1 cellular context compared by ENCODE assay signal in genomic region chr19:19366691-19367396, GRCh38.
A peak's percentile ranks its signal among the peaks of the same experiment; 100 is the strongest.
TF ChIP-seq lines count a peak whose summit lies in the region.

No MANE protein-coding gene starts in this region.

TF ChIP-seq in HepG2, 621 proteins besides CTCF, POLR2A, EP300 and RAD21 (continued from another document):
- TF ChIP-seq TSC22D2 (CRISPR knock-in tag; IDR thresholded peaks at IDR 0.05; ENCODE audit: borderline replicate concordance) = peak; percentile 85; the same call in 1 of the 2 replicates
- TF ChIP-seq ZNF33B (CRISPR knock-in tag; IDR thresholded peaks at IDR 0.05) = 0 out of 2 replicates have a peak, but pooled peaks have one; percentile 52
- no peak for TF ChIP-seq REXO4 (CRISPR knock-in tag; IDR thresholded peaks at IDR 0.05; ENCODE audit: borderline replicate concordance)
- no peak for TF ChIP-seq TAF15 (IDR thresholded peaks at IDR 0.05; ENCODE audit: low read depth, low read length, poor library complexity, severe bottlenecking)
- TF ChIP-seq ZNF644 (CRISPR knock-in tag; IDR thresholded peaks at IDR 0.05; ENCODE audit: low read depth) = no peak
- TF ChIP-seq ZNF501 (CRISPR knock-in tag; IDR thresholded peaks at IDR 0.05) = peak; percentile 85; the same call in 1 of the 2 replicates
- TF ChIP-seq, protein P1, sequence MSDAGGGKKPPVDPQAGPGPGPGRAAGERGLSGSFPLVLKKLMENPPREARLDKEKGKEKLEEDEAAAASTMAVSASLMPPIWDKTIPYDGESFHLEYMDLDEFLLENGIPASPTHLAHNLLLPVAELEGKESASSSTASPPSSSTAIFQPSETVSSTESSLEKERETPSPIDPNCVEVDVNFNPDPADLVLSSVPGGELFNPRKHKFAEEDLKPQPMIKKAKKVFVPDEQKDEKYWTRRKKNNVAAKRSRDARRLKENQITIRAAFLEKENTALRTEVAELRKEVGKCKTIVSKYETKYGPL (CRISPR knock-in tag; IDR thresholded peaks at IDR 0.05) = no peak
- peak; percentile 80; the same call in 1 of the 2 replicates for TF ChIP-seq ZNF44 (CRISPR knock-in tag; IDR thresholded peaks at IDR 0.05)
- TF ChIP-seq ZNF34 (CRISPR knock-in tag; IDR thresholded peaks at IDR 0.05; ENCODE audit: borderline replicate concordance) = no peak
- TF ChIP-seq ZBTB1 (CRISPR knock-in tag; IDR thresholded peaks at IDR 0.05; ENCODE audit: borderline replicate concordance) = no peak
- no peak for TF ChIP-seq ZFP82 (CRISPR knock-in tag; IDR thresholded peaks at IDR 0.05; ENCODE audit: borderline replicate concordance)
- TF ChIP-seq ZNF460 (CRISPR knock-in tag; IDR thresholded peaks at IDR 0.05; ENCODE audit: borderline replicate concordance) = peak; percentile 3; the same call in 1 of the 2 replicates
- no peak for TF ChIP-seq ZNF24 (IDR thresholded peaks at IDR 0.05)
- no peak for TF ChIP-seq RBM22 (optimal IDR thresholded peaks at IDR 0.05; ENCODE audit: low read length)
- TF ChIP-seq MIER3 (CRISPR knock-in tag; IDR thresholded peaks at IDR 0.05; ENCODE audit: borderline replicate concordance) = peak; percentile 80
- peak; percentile 91 for TF ChIP-seq ZNF274 (CRISPR knock-in tag; IDR thresholded peaks at IDR 0.05)
- peak; percentile 57; the same call in 1 of the 2 replicates for TF ChIP-seq SALL2 (CRISPR knock-in tag; IDR thresholded peaks at IDR 0.05)
- TF ChIP-seq JUND (CRISPR knock-in tag; IDR thresholded peaks at IDR 0.05) = peak; percentile 76
- no peak for TF ChIP-seq SKI (IDR thresholded peaks at IDR 0.05; ENCODE audit: partially characterized antibody)
- no peak for TF ChIP-seq RBM39 (IDR thresholded peaks at IDR 0.05; ENCODE audit: low read depth, low read length, poor library complexity, severe bottlenecking)
- TF ChIP-seq ZNF724P (CRISPR knock-in tag; IDR thresholded peaks at IDR 0.05; ENCODE audit: borderline replicate concordance) = no peak
- no peak; the same call in 1 of the 2 replicates for TF ChIP-seq ZKSCAN8 (CRISPR knock-in tag; IDR thresholded peaks at IDR 0.05; ENCODE audit: borderline replicate concordance)
- TF ChIP-seq ZBTB7B (CRISPR knock-in tag; IDR thresholded peaks at IDR 0.05) = peak; percentile 81
- peak; percentile 60 for TF ChIP-seq HNF4A (CRISPR knock-in tag; IDR thresholded peaks at IDR 0.05)
- TF ChIP-seq TBX3 (IDR thresholded peaks at IDR 0.05; ENCODE audit: borderline replicate concordance) = no peak
- no peak for TF ChIP-seq ZBTB14 (CRISPR knock-in tag; IDR thresholded peaks at IDR 0.05)
- peak; percentile 65 for TF ChIP-seq TAF1 (CRISPR knock-in tag; IDR thresholded peaks at IDR 0.05)
- TF ChIP-seq, protein P2, sequence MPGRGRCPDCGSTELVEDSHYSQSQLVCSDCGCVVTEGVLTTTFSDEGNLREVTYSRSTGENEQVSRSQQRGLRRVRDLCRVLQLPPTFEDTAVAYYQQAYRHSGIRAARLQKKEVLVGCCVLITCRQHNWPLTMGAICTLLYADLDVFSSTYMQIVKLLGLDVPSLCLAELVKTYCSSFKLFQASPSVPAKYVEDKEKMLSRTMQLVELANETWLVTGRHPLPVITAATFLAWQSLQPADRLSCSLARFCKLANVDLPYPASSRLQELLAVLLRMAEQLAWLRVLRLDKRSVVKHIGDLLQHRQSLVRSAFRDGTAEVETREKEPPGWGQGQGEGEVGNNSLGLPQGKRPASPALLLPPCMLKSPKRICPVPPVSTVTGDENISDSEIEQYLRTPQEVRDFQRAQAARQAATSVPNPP (CRISPR knock-in tag; IDR thresholded peaks at IDR 0.05) = no peak
- TF ChIP-seq ZSCAN22 (CRISPR knock-in tag; IDR thresholded peaks at IDR 0.05) = no peak
- no peak for TF ChIP-seq ZNF773 (CRISPR knock-in tag; IDR thresholded peaks at IDR 0.05; ENCODE audit: borderline replicate concordance)
- TF ChIP-seq NONO (IDR thresholded peaks at IDR 0.05) = no peak
- peak; percentile 95 for TF ChIP-seq NONO (CRISPR knock-in tag; conservative IDR thresholded peaks at IDR 0.05)
- peak; percentile 87 for TF ChIP-seq SALL1 (CRISPR knock-in tag; IDR thresholded peaks at IDR 0.05)
- TF ChIP-seq ZNF317 (CRISPR knock-in tag; IDR thresholded peaks at IDR 0.05) = peak; percentile 87
- TF ChIP-seq ZNF883 (CRISPR knock-in tag; IDR thresholded peaks at IDR 0.05; ENCODE audit: not compliant biosample characterization) = peak; percentile 49
- TF ChIP-seq ZFAT (CRISPR knock-in tag; conservative IDR thresholded peaks at IDR 0.05) = no peak
- TF ChIP-seq KLF11 (CRISPR knock-in tag; IDR thresholded peaks at IDR 0.05) = no peak; the same call in 1 of the 2 replicates
- peak; percentile 82; the same call in 1 of the 2 replicates for TF ChIP-seq RCOR2 (CRISPR knock-in tag; IDR thresholded peaks at IDR 0.05)
- no peak for TF ChIP-seq WIZ (CRISPR knock-in tag; IDR thresholded peaks at IDR 0.05)
- TF ChIP-seq ZNF629 (CRISPR knock-in tag; conservative IDR thresholded peaks at IDR 0.05) = peak; percentile 32; the same call in 1 of the 2 replicates
- no peak for TF ChIP-seq LCORL (IDR thresholded peaks at IDR 0.05)
- TF ChIP-seq LCORL (CRISPR knock-in tag; IDR thresholded peaks at IDR 0.05) = peak; percentile 73
- no peak for TF ChIP-seq ZBTB8A (CRISPR knock-in tag; IDR thresholded peaks at IDR 0.05; ENCODE audit: borderline replicate concordance, low read depth)
- TF ChIP-seq KAT8 (CRISPR knock-in tag; IDR thresholded peaks at IDR 0.05) = peak; percentile 98
- TF ChIP-seq FOXC1 (CRISPR knock-in tag; IDR thresholded peaks at IDR 0.05; ENCODE audit: borderline replicate concordance) = peak; percentile 50; the same call in 1 of the 2 replicates
- 0 out of 2 replicates have a peak, but pooled peaks have one; percentile 45 for TF ChIP-seq SMYD3 (CRISPR knock-in tag; IDR thresholded peaks at IDR 0.05)
- TF ChIP-seq NFIB (CRISPR knock-in tag; IDR thresholded peaks at IDR 0.05; ENCODE audit: borderline replicate concordance) = no peak
- peak; percentile 60; the same call in 1 of the 2 replicates for TF ChIP-seq ZNF431 (CRISPR knock-in tag; IDR thresholded peaks at IDR 0.05; ENCODE audit: borderline replicate concordance, low read depth)
TF ChIP-seq in HepG2: peak in this region for 230.
